Comparison of ENCODE assay signal across 10 cellular contexts in genomic region chr21:20997308-20997632, GRCh38. TPM values are rescaled to one million over a fixed set of nuclear protein-coding genes. Genes with fewer than 3 reads are reported as not detected.
DNase-seq lines count a peak whose midpoint lies in the region; ATAC-seq, FAIRE-seq and TF ChIP-seq lines count a peak whose summit lies in the region.
"Had no signal": no experiment of that assay in that cellular context is flagged by ENCODE, and none has a peak within 500 bp of the region (broad histone marks: within the 10 kb centered on the region; RNA-seq: fewer than 3 reads in every experiment).

No MANE protein-coding gene starts in this region.

- H3K27me3 ChIP-seq in upper lobe of right lung = peaks cover 9% of the 10 kb centered on the region

- no peak for DNase-seq in activated naive CD8-positive, alpha-beta T cell treated with anti-CD3 and anti-CD28 coated beads, Interleukin-2, amount 50 U/mL, for 24 hours
- DNase-seq in fibroblast of the aortic adventitia (ENCODE audit: low read depth) = no peak
- no peak for DNase-seq in upper lobe of right lung
- no peak for DNase-seq in RCC 7860 (ENCODE audit: low spot score)
- DNase-seq in A172 (ENCODE audit: low spot score) = no peak
- DNase-seq: effector CD4-positive, alpha-beta T cell had no signal

- no peak for FAIRE-seq in RCC 7860 (lab: Jason Lieb, UNC)

- no peak overlapping the region for H3K27ac Mint-ChIP-seq in activated naive CD8-positive, alpha-beta T cell
- no peak overlapping the region for H3K27ac Mint-ChIP-seq in activated naive CD8-positive, alpha-beta T cell treated with anti-CD3 and anti-CD28 coated beads, Interleukin-2, amount 50 U/mL, for 24 hours
- no peak overlapping the region for H3K27ac Mint-ChIP-seq in nephron

- H3K4me3 Mint-ChIP-seq in activated naive CD8-positive, alpha-beta T cell = peak overlapping the region; percentile 65
- H3K4me3 Mint-ChIP-seq in activated naive CD8-positive, alpha-beta T cell treated with anti-CD3 and anti-CD28 coated beads, Interleukin-2, amount 50 U/mL, for 24 hours = no peak overlapping the region
- peak overlapping the region; percentile 70 to 77 (median 76) for H3K4me3 Mint-ChIP-seq in nephron

- peak overlapping the region; percentile 89 for H3K4me3 ChIP-seq in fibroblast of the aortic adventitia (ENCODE audit: low read depth, low read length)
- peak overlapping the region; percentile 59 for H3K4me3 ChIP-seq in upper lobe of right lung

- H3K27me3 Mint-ChIP-seq in activated naive CD8-positive, alpha-beta T cell = peaks cover 15% of the 10 kb centered on the region
- H3K27me3 Mint-ChIP-seq in activated naive CD8-positive, alpha-beta T cell treated with anti-CD3 and anti-CD28 coated beads, Interleukin-2, amount 50 U/mL, for 24 hours = peaks cover 37% of the 10 kb centered on the region
- H3K27me3 Mint-ChIP-seq in nephron (ENCODE audit: low read depth) = peaks cover 38% of the 10 kb centered on the region

- H3K4me1 ChIP-seq in upper lobe of right lung = peaks cover 18% of the 10 kb centered on the region

- TF ChIP-seq CTCF in fibroblast of the aortic adventitia (IDR thresholded peaks at IDR 0.05; ENCODE audit: insufficient read depth, low read length) (no peak), nephron (IDR thresholded peaks at IDR 0.05; ENCODE audit: unreplicated experiment in 3 of 3) (no peak), upper lobe of right lung (IDR thresholded peaks at IDR 0.05) (no peak)

- no peak overlapping the region for H3K27ac ChIP-seq in upper lobe of right lung
- H3K27ac ChIP-seq: BLaER1 treated with 17β-estradiol and CSF1 and Interleukin-3, amounts not matched to agents 10 nM and 100 nM had no signal

- no peaks in the 10 kb centered on the region for H3K36me3 Mint-ChIP-seq in activated naive CD8-positive, alpha-beta T cell
- H3K36me3 Mint-ChIP-seq in activated naive CD8-positive, alpha-beta T cell treated with anti-CD3 and anti-CD28 coated beads, Interleukin-2, amount 50 U/mL, for 24 hours (ENCODE audit: low read depth) = no peaks in the 10 kb centered on the region
- H3K36me3 Mint-ChIP-seq in nephron (ENCODE audit: low read depth) = no peaks in the 10 kb centered on the region

- no peaks in the 10 kb centered on the region for H3K9me3 ChIP-seq in upper lobe of right lung

- peaks cover 6% of the 10 kb centered on the region for H3K4me1 Mint-ChIP-seq in activated naive CD8-positive, alpha-beta T cell (ENCODE audit: low read depth)
- peaks cover 8% of the 10 kb centered on the region for H3K4me1 Mint-ChIP-seq in activated naive CD8-positive, alpha-beta T cell treated with anti-CD3 and anti-CD28 coated beads, Interleukin-2, amount 50 U/mL, for 24 hours
- H3K4me1 Mint-ChIP-seq in nephron = no peaks in the 10 kb centered on the region

- no peak for ATAC-seq in activated naive CD8-positive, alpha-beta T cell treated with anti-CD3 and anti-CD28 coated beads, Interleukin-2, amount 50 U/mL, for 24 hours
- peak; percentile 32 for ATAC-seq in upper lobe of right lung
- no peak for ATAC-seq in GM19395 (IDR thresholded peaks at IDR 0.05; ENCODE audit: unreplicated experiment)

- H3K9me3 Mint-ChIP-seq in activated naive CD8-positive, alpha-beta T cell (ENCODE audit: low read depth) = no peaks in the 10 kb centered on the region
- H3K9me3 Mint-ChIP-seq in activated naive CD8-positive, alpha-beta T cell treated with anti-CD3 and anti-CD28 coated beads, Interleukin-2, amount 50 U/mL, for 24 hours = no peaks in the 10 kb centered on the region
- no peaks in the 10 kb centered on the region for H3K9me3 Mint-ChIP-seq in nephron

- H3K36me3 ChIP-seq in upper lobe of right lung = no peaks in the 10 kb centered on the region
- H3K36me3 ChIP-seq: BLaER1 treated with 17β-estradiol and CSF1 and Interleukin-3, amounts not matched to agents 10 nM and 100 nM had no signal

- intact Hi-C loops in upper lobe of right lung (cut with DNase I) = no loop called here

RNA-seq across cellular contexts. Expression of gene NCAM2, which starts 0.9 kb away (rescaled TPM):
- total RNA-seq in fibroblast of the aortic adventitia (ENCODE audit: low replicate concordance) = 5.9 and 19.4 TPM in 2 replicates
- total RNA-seq in upper lobe of right lung = 15.9 TPM
- 1.4 and 4.8 TPM in 2 replicates for total RNA-seq in A172 (2014; rRNA removed; shearing (Covaris generic))
